ENCODE assay signal across 9 cellular contexts in the genomic region with DNA sequence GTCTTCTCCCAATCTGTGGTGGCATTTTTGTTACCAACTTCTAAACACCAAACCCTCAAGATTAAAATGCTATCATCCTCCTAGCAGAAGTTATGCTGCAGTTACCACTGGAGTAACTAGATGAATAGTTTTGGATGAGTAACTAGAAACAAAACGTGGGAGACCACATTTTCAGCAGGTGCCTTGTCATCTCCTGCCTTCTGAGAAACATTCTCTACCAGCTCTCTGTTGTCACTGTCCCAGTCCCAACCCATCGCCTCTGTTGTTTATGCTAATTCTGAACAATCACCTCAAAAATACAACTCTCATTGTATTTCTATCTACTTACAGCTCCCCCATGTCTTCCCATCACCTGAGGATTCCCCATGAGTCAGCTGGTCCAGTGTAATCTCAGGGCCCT.
"Had no signal": no experiment of that assay in that cellular context is flagged by ENCODE, and none has a peak within 500 bp of the region (broad histone marks: within the 10 kb centered on the region; RNA-seq: fewer than 3 reads in every experiment).

No MANE protein-coding gene starts in this region.

- ATAC-seq: GM23338, HCT116 had no signal

- H2AFZ ChIP-seq: GM23248, GM23338 had no signal

- H3K27ac Mint-ChIP-seq: GM23338, H9, HFFc6 had no signal

- H3K4me1 ChIP-seq: HAP-1 had no signal

- H3K9ac ChIP-seq: GM23248 had no signal

- DNase-seq: GM23248, GOT3, H7, H9, HCEC 1CT, HFFc6 had no signal

- H3K36me3 ChIP-seq: HAP-1 had no signal

- H3K4me3 Mint-ChIP-seq: GM23338, H9, HFFc6 had no signal

- H3K4me3 ChIP-seq: GM23248, GM23338, HAP-1 had no signal

- H3K27ac ChIP-seq: GM23248 had no signal

- H3K4me1 Mint-ChIP-seq: GM23338, H9 had no signal

- H3K4me2 ChIP-seq: GM23338 had no signal
